Comparison of ENCODE assay signal across 11 cellular contexts in the genomic region with DNA sequence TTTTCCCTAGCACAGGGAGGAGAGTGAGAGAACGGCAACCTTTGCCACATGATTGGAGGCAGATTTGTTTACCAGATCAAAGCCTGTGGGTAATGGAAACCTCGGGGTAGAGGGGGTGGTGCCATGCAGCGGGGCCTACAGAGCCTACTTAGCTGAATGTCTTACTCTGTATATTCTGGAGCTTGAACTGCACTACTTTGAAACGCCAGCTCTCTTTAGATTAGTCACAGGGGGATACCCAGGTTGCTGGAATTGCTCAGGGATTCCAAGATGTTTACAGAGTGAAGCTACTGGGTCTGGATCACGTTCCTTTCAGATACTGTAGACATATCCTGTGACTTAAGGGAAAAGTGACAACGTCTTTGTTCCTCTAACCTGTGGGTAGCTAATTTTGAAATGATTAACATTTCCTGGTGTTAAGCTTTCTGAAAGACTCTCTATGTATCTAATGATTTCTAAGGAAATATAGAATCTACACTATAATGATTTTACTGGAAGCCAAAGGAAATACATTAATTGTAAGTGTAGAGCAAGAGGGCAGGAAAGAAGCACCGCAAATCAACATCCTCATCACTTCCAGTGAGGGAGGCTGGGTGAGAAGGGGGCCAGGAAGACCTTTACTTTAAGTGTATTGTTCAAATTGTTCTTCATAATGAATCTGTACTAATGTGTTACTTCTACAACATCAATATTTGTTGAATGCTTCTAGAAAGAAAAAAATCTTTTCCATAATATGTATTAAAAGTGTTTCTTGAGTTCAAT.
DNase-seq lines count a peak whose midpoint lies in the region; ATAC-seq and TF ChIP-seq lines count a peak whose summit lies in the region.
"Had no signal": no experiment of that assay in that cellular context is flagged by ENCODE, and none has a peak within 500 bp of the region (broad histone marks: within the 10 kb centered on the region; RNA-seq: fewer than 3 reads in every experiment).

No MANE protein-coding gene starts in this region.

- H3K9me3 ChIP-seq in transverse colon, result no peaks in the 10 kb centered on the region

- peak; percentile 22 for DNase-seq in NCI-H2171 treated with DMSO at 0.1 percent for 48 hours (lab: John Stamatoyannopoulos, UW)
- no peak for DNase-seq in NCI-H2171 (lab: John Stamatoyannopoulos, UW)
- DNase-seq in activated naive CD4-positive, alpha-beta T cell treated with anti-CD3 and anti-CD28 coated beads, Interleukin-2, amount 50 U/mL, for 72 hours (ENCODE audit: low spot score in 2 of 2), result peak in 1 of 2 donors; percentile 43
- no peak for DNase-seq in transverse colon
- no peak for DNase-seq in pons (ENCODE audit: low spot score)
- DNase-seq: NCI-H1092 had no signal

- no peaks in the 10 kb centered on the region for H3K27me3 ChIP-seq in transverse colon

- no peak for TF ChIP-seq POLR2A in transverse colon (IDR thresholded peaks at IDR 0.05)

- peak overlapping the region; percentile 88 to 96 for H3K27ac Mint-ChIP-seq in activated naive CD4-positive, alpha-beta T cell treated with anti-CD3 and anti-CD28 coated beads, Interleukin-2, amount 50 U/mL, for 72 hours
- peak overlapping the region; percentile 31 to 51 (median 45) for H3K27ac Mint-ChIP-seq in nephron
- H3K27ac Mint-ChIP-seq: memory B cell had no signal

- H3K4me3 Mint-ChIP-seq in nephron, result no peak overlapping the region
- H3K4me3 Mint-ChIP-seq: memory B cell had no signal

- no peak overlapping the region for H3K4me3 ChIP-seq in transverse colon

- WGBS in transverse colon (ENCODE audit: low coverage in 1 of 2), 2 donors, result 43 to 51% methylated on average over 4 to 7 of the region's 7 CpGs

- H3K4me1 ChIP-seq in transverse colon, result no peaks in the 10 kb centered on the region

- ATAC-seq in activated naive CD4-positive, alpha-beta T cell treated with anti-CD3 and anti-CD28 coated beads, Interleukin-2, amount 50 U/mL, for 72 hours, result peak; percentile 89 to 92
- ATAC-seq in HG02610 (IDR thresholded peaks at IDR 0.05; ENCODE audit: unreplicated experiment), result no peak
- ATAC-seq in HG03280 (IDR thresholded peaks at IDR 0.05; ENCODE audit: unreplicated experiment), result no peak

- TF ChIP-seq CTCF in nephron (IDR thresholded peaks at IDR 0.05; ENCODE audit: unreplicated experiment in 3 of 3) (no peak), transverse colon (IDR thresholded peaks at IDR 0.05) (no peak)

- intact Hi-C loops in transverse colon (cut with DNase I; ENCODE audit: low total_unique reads), result no loop called here

- TF ChIP-seq EP300 in transverse colon (IDR thresholded peaks at IDR 0.05; ENCODE audit: low read depth), result no peak

- H3K27ac ChIP-seq in transverse colon, result peak overlapping the region in 3 of 4 donors; percentile 0 to 29 (median 14)
- H3K27ac ChIP-seq: 22Rv1 had no signal

- H3K27me3 Mint-ChIP-seq in nephron (ENCODE audit: low read depth), result no peaks in the 10 kb centered on the region
- H3K27me3 Mint-ChIP-seq: memory B cell had no signal

- in situ Hi-C loops in transverse colon (cut with MboI; ENCODE audit: low pct_ligation_motif_present in 1 of 4, low pct_unique_long_range_greater_than_20kb in 1 of 4, low sequenced_read_pairs in 3 of 4), result no loop called here

- H3K9me3 Mint-ChIP-seq in activated naive CD4-positive, alpha-beta T cell treated with anti-CD3 and anti-CD28 coated beads, Interleukin-2, amount 50 U/mL, for 72 hours, result no peaks in the 10 kb centered on the region
- no peaks in the 10 kb centered on the region for H3K9me3 Mint-ChIP-seq in nephron
- H3K9me3 Mint-ChIP-seq: memory B cell had no signal

- no peaks in the 10 kb centered on the region for H3K36me3 ChIP-seq in transverse colon

- H3K4me1 Mint-ChIP-seq in nephron, result peaks cover 14% of the 10 kb centered on the region
- H3K4me1 Mint-ChIP-seq: memory B cell had no signal

- no peaks in the 10 kb centered on the region for H3K36me3 Mint-ChIP-seq in activated naive CD4-positive, alpha-beta T cell treated with anti-CD3 and anti-CD28 coated beads, Interleukin-2, amount 50 U/mL, for 72 hours
- H3K36me3 Mint-ChIP-seq in nephron (ENCODE audit: low read depth), result no peaks in the 10 kb centered on the region
- H3K36me3 Mint-ChIP-seq: memory B cell had no signal

Comparison
In these comparisons a context has a peak if more than half of its experiments do, and no peak if none do; other contexts are left out.
1. ATAC-seq: peak in activated naive CD4-positive, alpha-beta T cell treated with anti-CD3 and anti-CD28 coated beads, Interleukin-2, amount 50 U/mL, for 72 hours (2 of 2); none in HG02610 (single experiment) and HG03280 (single experiment).